ENCODE assay signal across 15 cellular contexts in genomic region chr1:16150508-16150907, GRCh38. TPM values are rescaled to one million over a fixed set of nuclear protein-coding genes. Genes with fewer than 3 reads are reported as not detected.
DNase-seq lines count a peak whose midpoint lies in the region; ATAC-seq and TF ChIP-seq lines count a peak whose summit lies in the region.
"Had no signal": no experiment of that assay in that cellular context is flagged by ENCODE, and none has a peak within 500 bp of the region (broad histone marks: within the 10 kb centered on the region; RNA-seq: fewer than 3 reads in every experiment).

No MANE protein-coding gene starts in this region.

- H3K4me1 Mint-ChIP-seq in osteocyte (ENCODE audit: unreplicated experiment): peaks cover 74% of the 10 kb centered on the region

- no peak for TF ChIP-seq POLR2A in esophagus muscularis mucosa (IDR thresholded peaks at IDR 0.05; ENCODE audit: low read depth)

- intact Hi-C loops in PC-9 (cut with micrococcal nuclease; ENCODE audit: unreplicated experiment) (no loop called here), esophagus muscularis mucosa (cut with DNase I) (no loop called here)

- no peak for ATAC-seq in GM18502 (IDR thresholded peaks at IDR 0.05; ENCODE audit: poor library complexity, unreplicated experiment)
- no peak for ATAC-seq in GM19035 (IDR thresholded peaks at IDR 0.05; ENCODE audit: unreplicated experiment)
- ATAC-seq: gastroesophageal sphincter; stimulated activated memory B cell treated with anti-CD40 and anti-IgM and Interleukin-4, amounts not matched to agents 10 μg/mL and 1 μg/mL and 100 μg/mL, for 72 hours had no signal

- no peak for TF ChIP-seq EP300 in esophagus muscularis mucosa (IDR thresholded peaks at IDR 0.05)

- peak overlapping the region; percentile 93 for H3K4me3 Mint-ChIP-seq in osteocyte (ENCODE audit: unreplicated experiment)
- H3K4me3 Mint-ChIP-seq: stimulated activated memory B cell treated with anti-CD40 and anti-IgM and Interleukin-4, amounts not matched to agents 10 μg/mL and 1 μg/mL and 100 μg/mL, for 72 hours had no signal

- H3K9me3 Mint-ChIP-seq in osteocyte (ENCODE audit: unreplicated experiment): no peaks in the 10 kb centered on the region
- H3K9me3 Mint-ChIP-seq: stimulated activated memory B cell treated with anti-CD40 and anti-IgM and Interleukin-4, amounts not matched to agents 10 μg/mL and 1 μg/mL and 100 μg/mL, for 72 hours had no signal

- H3K4me3 ChIP-seq in AG04450 (ENCODE audit: low read depth, low read length) (no peak overlapping the region), PC-9 (peak overlapping the region; percentile 86), esophagus muscularis mucosa (no peak overlapping the region)
- H3K4me3 ChIP-seq: gastroesophageal sphincter had no signal

- peak overlapping the region; percentile 31 for H3K27ac ChIP-seq in AG04450 (ENCODE audit: low read depth, low read length)
- H3K27ac ChIP-seq in PC-9: peak overlapping the region; percentile 60
- peak overlapping the region in 3 of 4 donors; percentile 31 to 86 (median 34) for H3K27ac ChIP-seq in esophagus muscularis mucosa (replicated peaks in 1 of 4)
- H3K27ac ChIP-seq: brain microvascular endothelial cell, VCaP had no signal

- H3K4me1 ChIP-seq in PC-9 (replicated peaks; ENCODE audit: insufficient read depth) (peaks cover 66% of the 10 kb centered on the region), esophagus muscularis mucosa (peaks cover 65 to 81% (median 76%) of the 10 kb centered on the region in 4 donors)

- POLR2A ChIA-PET in AG04450 (lab: Yijun Ruan, JAX) (interaction anchor here (0.9 to 1.0 kb wide), 2 partner anchors 14 to 54 kb away, joined by 3 to 4 read pairs; no protein-coding TSS in a partner anchor), PC-9 (lab: Charles Lee; ENCODE audit: unreplicated experiment) (interaction anchor here (0.5 to 0.6 kb wide), 3 partner anchors 13 to 67 kb away, joined by 3 to 10 read pairs (median 7); no protein-coding TSS in a partner anchor)

- H3K9me3 ChIP-seq in AG04450 (ENCODE audit: control insufficient read depth, insufficient read depth, low read length) (no peaks in the 10 kb centered on the region; the same call in 1 of the 2 replicates), PC-9 (ENCODE audit: insufficient read depth, low read depth) (no peaks in the 10 kb centered on the region), esophagus muscularis mucosa (no peaks in the 10 kb centered on the region)
- H3K9me3 ChIP-seq: gastroesophageal sphincter had no signal

- peaks cover 60% of the 10 kb centered on the region for H3K36me3 ChIP-seq in PC-9 (ENCODE audit: low read depth)
- peaks cover 0 to 42% (median 22%) of the 10 kb centered on the region in 4 donors for H3K36me3 ChIP-seq in esophagus muscularis mucosa

- no peaks in the 10 kb centered on the region for H3K27me3 Mint-ChIP-seq in osteocyte (ENCODE audit: unreplicated experiment)

- H3K4me2 ChIP-seq in PC-9: peak overlapping the region; percentile 96

- H3F3A ChIP-seq in PC-9 (ENCODE audit: insufficient read depth, low read depth): peaks cover 81% of the 10 kb centered on the region

- no peaks in the 10 kb centered on the region for H3K9me2 ChIP-seq in PC-9 (ENCODE audit: insufficient read depth)

- no TSS peak for BruUV-seq in PC-9 (replicated peaks; lab: Mats Ljungman, UMichigan)

- TF ChIP-seq CTCF in AG04450 (IDR thresholded peaks at IDR 0.05; ENCODE audit: low read depth, low read length): no peak
- no peak for TF ChIP-seq CTCF in PC-9 (conservative IDR thresholded peaks at IDR 0.05)
- no peak for TF ChIP-seq CTCF in esophagus muscularis mucosa (IDR thresholded peaks at IDR 0.05)
- no peak for TF ChIP-seq CTCF in osteocyte (IDR thresholded peaks at IDR 0.05)

- WGBS in esophagus muscularis mucosa: 82% methylated on average over 6 of the region's 6 CpGs

- no peaks in the 10 kb centered on the region for H3K27me3 ChIP-seq in AG04450 (ENCODE audit: control insufficient read depth, insufficient read depth, low read length)
- no peaks in the 10 kb centered on the region for H3K27me3 ChIP-seq in PC-9 (ENCODE audit: insufficient read depth, low read depth)
- H3K27me3 ChIP-seq in esophagus muscularis mucosa: no peaks in the 10 kb centered on the region
- H3K27me3 ChIP-seq: brain microvascular endothelial cell, gastroesophageal sphincter had no signal

- peaks cover 99% of the 10 kb centered on the region for H3K79me2 ChIP-seq in PC-9 (ENCODE audit: low read depth)

- peaks cover 33% of the 10 kb centered on the region for H3K36me3 Mint-ChIP-seq in osteocyte (ENCODE audit: unreplicated experiment)
- H3K36me3 Mint-ChIP-seq: stimulated activated memory B cell treated with anti-CD40 and anti-IgM and Interleukin-4, amounts not matched to agents 10 μg/mL and 1 μg/mL and 100 μg/mL, for 72 hours had no signal

- H3K27ac Mint-ChIP-seq in osteocyte (ENCODE audit: unreplicated experiment): peak overlapping the region; percentile 95
- H3K27ac Mint-ChIP-seq: stimulated activated memory B cell treated with anti-CD40 and anti-IgM and Interleukin-4, amounts not matched to agents 10 μg/mL and 1 μg/mL and 100 μg/mL, for 72 hours had no signal

- CTCF ChIA-PET in AG04450 (lab: Charles Lee) (interaction anchor here (7.8 kb wide), 1 partner anchor 70 kb away, joined by 81 read pairs; no protein-coding TSS in a partner anchor), PC-9 (lab: Charles Lee) (interaction anchor here (1.0 kb wide), 1 partner anchor 72 kb away, joined by 12 read pairs; no protein-coding TSS in a partner anchor)

- no peak for DNase-seq in AG04450 (ENCODE audit: low read depth, low spot score)
- no peak for DNase-seq in PC-9
- DNase-seq in esophagus muscularis mucosa (ENCODE audit: extremely low spot score): no peak
- no peak for DNase-seq in osteocyte (ENCODE audit: extremely low spot score, unreplicated experiment)
- no peak for DNase-seq in islet precursor cell
- DNase-seq in EL: no peak
- DNase-seq: brain microvascular endothelial cell, NCI-H1417 treated with DMSO at 0.1 percent for 48 hours, NCI-H345, SW 1271 had no signal

- H2AFZ ChIP-seq in PC-9: no peak overlapping the region

- H4K20me1 ChIP-seq in PC-9 (ENCODE audit: insufficient read depth): peaks cover 55% of the 10 kb centered on the region

RNA-seq across cellular contexts. Expression of gene EPHA2, which starts 5.4 kb away (rescaled TPM):
- 19.1 and 26.0 TPM in 2 replicates for polyA plus RNA-seq in AG04450 (2011; rRNA removed)
- polyA minus RNA-seq in AG04450 (2011; rRNA and poly(A)+ RNA removed): 40.4 and 54.9 TPM in 2 replicates
- total RNA-seq in PC-9 (2021): 48.3 and 65.8 TPM in 2 replicates
- total RNA-seq in esophagus muscularis mucosa: 10 to 100 TPM in 2 of 4 donors, 1 to 10 TPM in 2; 5.8 to 15.7 (median 11.3) TPM
- total RNA-seq in osteocyte: 152 and 155 TPM in 2 replicates
